In the genomic region with DNA sequence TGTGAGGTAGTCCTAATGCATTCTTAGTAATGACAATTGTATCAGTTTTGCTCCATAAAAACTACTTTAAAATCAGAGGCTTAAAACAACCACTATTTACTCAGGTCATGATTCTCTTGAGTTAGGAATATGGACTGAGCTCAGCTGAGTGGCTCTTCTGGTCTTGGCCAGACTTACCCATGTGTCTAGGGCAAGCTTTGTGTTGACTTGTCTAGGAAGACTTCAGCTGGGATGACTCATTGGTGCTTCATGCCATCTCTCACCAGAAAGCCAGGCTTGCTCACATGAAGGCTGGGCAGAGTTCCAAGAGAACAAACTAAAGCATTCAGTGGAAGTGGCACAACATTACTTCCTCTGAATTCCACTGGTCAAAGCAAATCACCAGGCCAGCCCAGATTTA, we compare ENCODE assay signal across 12 cellular contexts.
DNase-seq lines count a peak whose midpoint lies in the region; ATAC-seq and TF ChIP-seq lines count a peak whose summit lies in the region.
"Had no signal": no experiment of that assay in that cellular context is flagged by ENCODE, and none has a peak within 500 bp of the region (broad histone marks: within the 10 kb centered on the region; RNA-seq: fewer than 3 reads in every experiment).

No MANE protein-coding gene starts in this region.

- peak; percentile 8 for DNase-seq in SIG-M5 treated with dmso at 0.1 percent for 504 hours (lab: John Stamatoyannopoulos, UW; ENCODE audit: unreplicated experiment)
- no peak for DNase-seq in SIG-M5 (lab: John Stamatoyannopoulos, UW)
- peak; percentile 36 for DNase-seq in NCI-H460 (ENCODE audit: extremely low read depth, low read depth)
- DNase-seq in epithelial cell of esophagus (ENCODE audit: low read depth): peak; percentile 80
- peak; percentile 26 for DNase-seq in stomach
- DNase-seq: activated CD8-positive, alpha-beta memory T cell treated with anti-CD3 and anti-CD28 coated beads, Interleukin-2, amount 10 ng/mL, durations not matched to agents 7 days and 5 days; hippocampal formation; natural killer cell; NCI-H1048 had no signal

- ATAC-seq in GM18867 (IDR thresholded peaks at IDR 0.05; ENCODE audit: unreplicated experiment): no peak
- no peak for ATAC-seq in HG03095 (IDR thresholded peaks at IDR 0.05; ENCODE audit: unreplicated experiment)
- ATAC-seq in HG02938 (IDR thresholded peaks at IDR 0.05; ENCODE audit: unreplicated experiment): no peak
- ATAC-seq: activated CD8-positive, alpha-beta memory T cell treated with anti-CD3 and anti-CD28 coated beads, Interleukin-2, amount 10 ng/mL, durations not matched to agents 7 days and 5 days; natural killer cell had no signal

- TF ChIP-seq CTCF in epithelial cell of esophagus (IDR thresholded peaks at IDR 0.05; ENCODE audit: insufficient read depth, low read depth, low read length, missing control alignments) (no peak), stomach (IDR thresholded peaks at IDR 0.05) (no peak)

- peaks cover 0 to 1% (median 0%) of the 10 kb centered on the region in 4 donors for H3K4me1 ChIP-seq in stomach

- H3K27me3 ChIP-seq in stomach: peaks cover 0 to 28% (median 0%) of the 10 kb centered on the region in 3 donors

- intact Hi-C loops in stomach (cut with DNase I; ENCODE audit: low total_unique reads): no loop called here

- TF ChIP-seq EP300 in stomach (IDR thresholded peaks at IDR 0.05): no peak

- no peaks in the 10 kb centered on the region for H3K36me3 ChIP-seq in stomach

- H3K4me3 ChIP-seq in epithelial cell of esophagus (ENCODE audit: low read length): no peak overlapping the region
- H3K4me3 ChIP-seq in stomach: no peak overlapping the region

- no peak overlapping the region for H3K27ac ChIP-seq in stomach

- no peak for TF ChIP-seq POLR2A in stomach (IDR thresholded peaks at IDR 0.05)

- peaks cover 0 to 8% (median 0%) of the 10 kb centered on the region in 4 donors for H3K9me3 ChIP-seq in stomach
